In the genomic region with DNA sequence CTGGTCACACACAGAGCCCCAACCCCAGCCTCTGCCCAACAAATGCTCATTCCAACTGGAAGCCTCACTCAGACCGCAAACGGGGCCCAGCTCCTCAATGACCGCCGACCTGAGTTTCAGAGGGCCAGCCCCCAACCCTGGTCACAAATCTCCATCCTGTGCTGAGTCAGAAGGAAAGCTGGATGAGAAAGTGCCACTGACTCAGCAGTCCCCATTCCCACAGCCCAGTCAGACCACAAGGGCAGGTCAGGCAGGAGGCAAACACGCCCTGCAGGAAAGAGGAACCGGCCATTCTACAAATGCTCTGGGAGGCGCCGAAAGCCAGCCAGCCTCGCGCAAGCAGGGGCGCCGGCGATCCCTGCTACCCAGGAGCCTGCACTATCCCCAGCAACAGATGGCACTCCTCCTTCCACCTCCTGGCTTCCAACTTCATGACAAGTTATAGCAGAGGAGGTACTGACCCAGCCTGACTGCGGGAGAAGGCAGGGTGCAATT, we compare ENCODE assay signal across 8 cellular contexts. TPM values are rescaled to one million over a fixed set of nuclear protein-coding genes. Genes with fewer than 3 reads are reported as not detected.
DNase-seq lines count a peak whose midpoint lies in the region; ATAC-seq, FAIRE-seq and TF ChIP-seq lines count a peak whose summit lies in the region.

No MANE protein-coding gene starts in this region.

- H3K9me3 ChIP-seq in GM12878 (replicated peaks; ENCODE audit: control insufficient read depth, insufficient read depth, low read length) (no peaks in the 10 kb centered on the region), mesenchymal stem cell (ENCODE audit: control insufficient read depth, low read length) (no peaks in the 10 kb centered on the region)

- H3K79me2 ChIP-seq in GM12878 (ENCODE audit: control insufficient read depth, insufficient read depth, low read length): peaks cover 3% of the 10 kb centered on the region; the same call in 1 of the 2 replicates

- intact Hi-C loops in GM12878 (cut with micrococcal nuclease; ENCODE audit: unreplicated experiment): no loop called here

- H2BK120ac ChIP-seq in mesenchymal stem cell (ENCODE audit: low read depth, low read length): no peak overlapping the region

- no peak overlapping the region for H2BK15ac ChIP-seq in mesenchymal stem cell (ENCODE audit: low read depth, poor library complexity, severe bottlenecking)

- H3K4me1 ChIP-seq in GM12878 (ENCODE audit: control insufficient read depth, insufficient read depth, low read length): peaks cover 10% of the 10 kb centered on the region
- H3K4me1 ChIP-seq in mesenchymal stem cell (ENCODE audit: control insufficient read depth, insufficient read depth, low read depth, low read length): peaks cover 55% of the 10 kb centered on the region

- no peak for TF ChIP-seq CTCF in GM12878 (IDR thresholded peaks at IDR 0.05 in 2 of 3, conservative IDR thresholded peaks at IDR 0.05 in 1 of 3; ENCODE audit: control insufficient read depth in 2 of 3, extremely low read depth in 1 of 3, insufficient read depth in 1 of 3, low read depth in 3 of 3, low read length in 3 of 3)

- SMC1A ChIA-PET in GM12878 (lab: Charles Lee; ENCODE audit: uncharacterized antibody, unreplicated experiment): no interaction called here

- RAD21 ChIA-PET in GM12878 (lab: Charles Lee; ENCODE audit: unreplicated experiment): interaction anchor here (0.5 to 0.6 kb wide), 2 partner anchors 14 to 17 kb away, joined by 3 read pairs; partner anchors contain the start of gene PRKD2

- no peak overlapping the region for H2BK5ac ChIP-seq in mesenchymal stem cell (ENCODE audit: low read depth, low read length, poor library complexity, severe bottlenecking)

- H4K8ac ChIP-seq in mesenchymal stem cell (ENCODE audit: low read length): no peak overlapping the region

- peaks cover 52 to 69% of the 10 kb centered on the region in 2 experiments for H3K36me3 ChIP-seq in GM12878 (ENCODE audit: control insufficient read depth in 2 of 2, insufficient read depth in 2 of 2, low read length in 1 of 2)
- peaks cover 71 to 81% of the 10 kb centered on the region in 2 experiments for H3K36me3 ChIP-seq in mesenchymal stem cell (ENCODE audit: control insufficient read depth in 1 of 2, insufficient read depth in 2 of 2, low read depth in 1 of 2, low read length in 2 of 2)

- H3K79me1 ChIP-seq in mesenchymal stem cell (replicated peaks; ENCODE audit: low read length, poor library complexity, severe bottlenecking): peaks cover 31% of the 10 kb centered on the region

- no peaks in the 10 kb centered on the region for H3K27me3 ChIP-seq in GM12878 (replicated peaks in 1 of 2; ENCODE audit: control insufficient read depth in 2 of 2, insufficient read depth in 2 of 2, low read length in 1 of 2)
- no peaks in the 10 kb centered on the region for H3K27me3 ChIP-seq in mesenchymal stem cell (ENCODE audit: control insufficient read depth in 1 of 2, insufficient read depth in 1 of 2, low read length in 2 of 2)

- no peak overlapping the region for H2BK12ac ChIP-seq in mesenchymal stem cell (ENCODE audit: low read length in 2 of 2)

- H2AFZ ChIP-seq in GM12878 (ENCODE audit: control insufficient read depth, low read depth, low read length) (no peak overlapping the region), mesenchymal stem cell (ENCODE audit: low read depth, low read length) (no peak overlapping the region)

- no peak overlapping the region for H3K14ac ChIP-seq in mesenchymal stem cell (ENCODE audit: low read length in 2 of 2)

- H3K4me3 ChIP-seq in GM12878 (no peak overlapping the region), mesenchymal stem cell (ENCODE audit: insufficient read depth in 1 of 2, low read depth in 1 of 2, low read length in 2 of 2) (no peak overlapping the region)

- H3K23ac ChIP-seq in mesenchymal stem cell (ENCODE audit: low read length in 2 of 2): no peak overlapping the region

- CTCF ChIA-PET in GM12878 (lab: Yijun Ruan, JAX): interaction anchor here (0.6 to 6.0 kb wide), 4 partner anchors 11 to 187 kb away, joined by 3 to 78 read pairs (median 18); partner anchors contain the start of gene PRKD2

- H3K18ac ChIP-seq in mesenchymal stem cell (ENCODE audit: low read depth in 1 of 2, low read length in 2 of 2): peak overlapping the region in 1 of 2 experiments; percentile 58

- POLR2A ChIA-PET in GM12878 (lab: Charles Lee): no interaction called here

- no peak for FAIRE-seq in GM12878 (lab: Jason Lieb, UNC)

- no peak overlapping the region for H3K27ac ChIP-seq in GM12878 (ENCODE audit: control insufficient read depth, insufficient read depth)
- H3K27ac ChIP-seq in mesenchymal stem cell (ENCODE audit: low read length, poor library complexity, severe bottlenecking): peak overlapping the region; percentile 25

- no peak for TF ChIP-seq RAD21 in GM12878 (IDR thresholded peaks at IDR 0.05; ENCODE audit: insufficient read depth, low read depth, low read length)

- BruUV-seq in GM12878 (replicated peaks; lab: Mats Ljungman, UMichigan): no TSS peak

- 76% methylated on average over 14 of the region's 14 CpGs for WGBS in GM12878 (ENCODE audit: insufficient coverage, insufficient replicate concordance, low lambda C conversion rate, missing lambda C conversion rate)
- WGBS in mesenchymal stem cell: 42% methylated on average over 14 of the region's 14 CpGs

- no peak for TF ChIP-seq EP300 in GM12878 (IDR thresholded peaks at IDR 0.05; ENCODE audit: borderline replicate concordance in 1 of 2, control insufficient read depth in 1 of 2, low read depth in 2 of 2, low read length in 2 of 2)

- TF ChIP-seq POLR2A in GM12878 (IDR thresholded peaks at IDR 0.05; ENCODE audit: low read depth, low read length): no peak

- H3K9ac ChIP-seq in GM12878 (ENCODE audit: control insufficient read depth, insufficient read depth, low read length) (no peak overlapping the region), mesenchymal stem cell (ENCODE audit: low read length) (no peak overlapping the region)

- peak overlapping the region; percentile 57 for H4K91ac ChIP-seq in mesenchymal stem cell (ENCODE audit: low read length)

- no peak overlapping the region for H3K4me2 ChIP-seq in GM12878 (ENCODE audit: control insufficient read depth, insufficient read depth)
- peak overlapping the region; percentile 17 for H3K4me2 ChIP-seq in mesenchymal stem cell (ENCODE audit: low read length, poor library complexity, severe bottlenecking)

- no peaks in the 10 kb centered on the region; the same call in none of the 2 replicates for H4K20me1 ChIP-seq in GM12878 (ENCODE audit: control insufficient read depth, insufficient read depth)

- in situ Hi-C loops in GM12878 (cut with MboI) (no loop called here), G401 (cut with HindIII; ENCODE audit: low sequenced_read_pairs) (no loop called here)

- DNase-seq in AML-193 (lab: John Stamatoyannopoulos, UW) (peak; percentile 68 to 70), LHCN-M2 (ENCODE audit: low read depth) (peak; percentile 89), GM12878 (ENCODE audit: low read depth, low spot score) (no peak), mesenchymal stem cell (peak; percentile 92), NCI-H1436 treated with DMSO at 0.1 percent for 48 hours (lab: John Stamatoyannopoulos, UW) (no peak), G401 (ENCODE audit: low spot score) (no peak)

- no peak overlapping the region for H2AK5ac ChIP-seq in mesenchymal stem cell (ENCODE audit: low read length, severe bottlenecking)

- ATAC-seq in GM12878 (no peak), GM19035 (IDR thresholded peaks at IDR 0.05; ENCODE audit: unreplicated experiment) (no peak), GM18861 (IDR thresholded peaks at IDR 0.05; ENCODE audit: unreplicated experiment) (no peak)

- no peak overlapping the region for H3K4ac ChIP-seq in mesenchymal stem cell (ENCODE audit: low read depth in 1 of 2, low read length in 2 of 2)

RNA-seq across cellular contexts. Expression of gene PRKD2, which starts 14.1 kb away (rescaled TPM):
- total RNA-seq in LHCN-M2 (2014; rRNA removed) (17.3 and 25.2 TPM in 2 replicates), GM12878 (2014; rRNA removed) (25.1 and 35.4 TPM in 2 replicates), GM12878 (2014; rRNA removed; fragmentation: Illumina TruSeq; extraction: Trizol) (13.3 and 14.4 TPM in 2 replicates), GM12878 (2021) (88.9 and 98.8 TPM in 2 replicates)
- 17.4 TPM for polyA plus RNA-seq in LHCN-M2 (2012)
- 23.7 and 25.9 TPM in 2 replicates for total RNA-seq in GM12878 (2013; cell fraction: nucleolus; rRNA removed)
- polyA plus RNA-seq in GM12878 (2011; ENCODE audit: low read depth): 30.7 TPM
- polyA plus RNA-seq in GM12878 (2011; rRNA removed) (7.7 and 12.6 TPM in 2 replicates), GM12878 (2014; fragmentation: Illumina TruSeq; extraction: Trizol) (16.9 and 31.3 TPM in 2 replicates), GM12878 (2014; fragmentation: Nextera tagmentation; extraction: Ambion mirVana) (10 to 100 TPM in 1 of 2 experiments, 1 to 10 TPM in 1; 2.3 to 11.8 TPM), GM12878 (2014; rRNA removed) (34.4 and 45.7 TPM in 2 replicates), GM12878 (2016; fragmentation: Nextera tagmentation; extraction: Ambion mirVana) (10 to 100 TPM; 44.6 to 50.7 TPM)
- polyA plus RNA-seq in GM12878 (2011; cell fraction: cytosol; rRNA removed): 22.8 and 23.6 TPM in 2 replicates
- polyA plus RNA-seq in GM12878 (2011; cell fraction: nucleus; rRNA removed): 70.9 and 92.1 TPM in 2 replicates
- 56.6 and 58.8 TPM in 2 replicates for polyA plus RNA-seq in GM12878 (2012)
- polyA minus RNA-seq in GM12878 (2011; rRNA and poly(A)+ RNA removed): 21.4 and 38.0 TPM in 2 replicates
- polyA minus RNA-seq in GM12878 (2011; cell fraction: cytosol; rRNA and poly(A)+ RNA removed): 27.0 and 27.5 TPM in 2 replicates
- polyA minus RNA-seq in GM12878 (2011; cell fraction: nucleus; rRNA and poly(A)+ RNA removed): 11.1 and 26.6 TPM in 2 replicates
- polyA plus RNA-seq in mesenchymal stem cell (2013, experiment 1 of 2): 25.9 TPM
- 23.5 TPM for polyA plus RNA-seq in mesenchymal stem cell (2013, experiment 2 of 2)
- total RNA-seq in G401 (2014; rRNA removed; shearing (Covaris generic)): 14.6 and 19.9 TPM in 2 replicates

RNA-seq across cellular contexts. Expression of gene FKRP, which starts 14.8 kb away (rescaled TPM):
- total RNA-seq in LHCN-M2 (2014; rRNA removed) (29.7 and 33.8 TPM in 2 replicates), GM12878 (2014; rRNA removed) (7.9 and 10.1 TPM in 2 replicates), GM12878 (2014; rRNA removed; fragmentation: Illumina TruSeq; extraction: Trizol) (5.8 and 6.9 TPM in 2 replicates), GM12878 (2021) (13.0 and 13.3 TPM in 2 replicates)
- 17.0 TPM for polyA plus RNA-seq in LHCN-M2 (2012)
- total RNA-seq in GM12878 (2013; cell fraction: nucleolus; rRNA removed): 13.5 and 18.7 TPM in 2 replicates
- 5.4 TPM for polyA plus RNA-seq in GM12878 (2011; ENCODE audit: low read depth)
- polyA plus RNA-seq in GM12878 (2011; rRNA removed) (3.3 and 4.2 TPM in 2 replicates), GM12878 (2014; fragmentation: Illumina TruSeq; extraction: Trizol) (8.0 and 8.7 TPM in 2 replicates), GM12878 (2014; fragmentation: Nextera tagmentation; extraction: Ambion mirVana) (1 to 10 TPM; 1.3 to 1.8 TPM), GM12878 (2014; rRNA removed) (14.1 and 14.2 TPM in 2 replicates), GM12878 (2016; fragmentation: Nextera tagmentation; extraction: Ambion mirVana) (1 to 10 TPM; 6.7 to 8.8 TPM)
- polyA plus RNA-seq in GM12878 (2011; cell fraction: cytosol; rRNA removed): 4.9 and 8.7 TPM in 2 replicates
- polyA plus RNA-seq in GM12878 (2011; cell fraction: nucleus; rRNA removed): 11.0 and 19.0 TPM in 2 replicates
- 5.9 and 11.6 TPM in 2 replicates for polyA plus RNA-seq in GM12878 (2012)
- 2.9 and 4.9 TPM in 2 replicates for polyA minus RNA-seq in GM12878 (2011; rRNA and poly(A)+ RNA removed)
- polyA minus RNA-seq in GM12878 (2011; cell fraction: cytosol; rRNA and poly(A)+ RNA removed): 1.2 and 1.5 TPM in 2 replicates
- 3.6 and 4.2 TPM in 2 replicates for polyA minus RNA-seq in GM12878 (2011; cell fraction: nucleus; rRNA and poly(A)+ RNA removed)
- polyA plus RNA-seq in mesenchymal stem cell (2013, experiment 1 of 2): 24.9 TPM
- polyA plus RNA-seq in mesenchymal stem cell (2013, experiment 2 of 2): 24.4 TPM
- 19.3 and 42.4 TPM in 2 replicates for total RNA-seq in G401 (2014; rRNA removed; shearing (Covaris generic))

RNA-seq across cellular contexts. Expression of gene STRN4, which starts 15.2 kb away (rescaled TPM):
- total RNA-seq in LHCN-M2 (2014; rRNA removed) (78.1 and 83.9 TPM in 2 replicates), GM12878 (2014; rRNA removed) (51.1 and 54.8 TPM in 2 replicates), GM12878 (2014; rRNA removed; fragmentation: Illumina TruSeq; extraction: Trizol) (17.5 and 18.9 TPM in 2 replicates), GM12878 (2021) (55.0 and 56.1 TPM in 2 replicates)
- polyA plus RNA-seq in LHCN-M2 (2012): 42.8 TPM
- total RNA-seq in GM12878 (2013; cell fraction: nucleolus; rRNA removed): 77.4 and 81.2 TPM in 2 replicates
- 12.4 TPM for polyA plus RNA-seq in GM12878 (2011; ENCODE audit: low read depth)
- polyA plus RNA-seq in GM12878 (2011; rRNA removed) (19.7 and 26.1 TPM in 2 replicates), GM12878 (2014; fragmentation: Illumina TruSeq; extraction: Trizol) (4.5 and 16.0 TPM in 2 replicates), GM12878 (2014; fragmentation: Nextera tagmentation; extraction: Ambion mirVana) (1 to 10 TPM in 1 of 2 experiments, under 1 TPM in 1; 0.42 to 1.6 TPM), GM12878 (2014; rRNA removed) (62.8 and 65.4 TPM in 2 replicates), GM12878 (2016; fragmentation: Nextera tagmentation; extraction: Ambion mirVana) (10 to 100 TPM in 1 of 2 experiments, 1 to 10 TPM in 1; 6.6 to 27.9 TPM)
- 45.1 and 60.8 TPM in 2 replicates for polyA plus RNA-seq in GM12878 (2011; cell fraction: cytosol; rRNA removed)
- polyA plus RNA-seq in GM12878 (2011; cell fraction: nucleus; rRNA removed): 186 and 249 TPM in 2 replicates
- polyA plus RNA-seq in GM12878 (2012): 35.8 and 44.1 TPM in 2 replicates
- polyA minus RNA-seq in GM12878 (2011; rRNA and poly(A)+ RNA removed): 30.9 and 64.5 TPM in 2 replicates
- polyA minus RNA-seq in GM12878 (2011; cell fraction: cytosol; rRNA and poly(A)+ RNA removed): 18.6 and 18.7 TPM in 2 replicates
- polyA minus RNA-seq in GM12878 (2011; cell fraction: nucleus; rRNA and poly(A)+ RNA removed): 39.0 and 63.6 TPM in 2 replicates
- 56.4 TPM for polyA plus RNA-seq in mesenchymal stem cell (2013, experiment 1 of 2)
- 56.1 TPM for polyA plus RNA-seq in mesenchymal stem cell (2013, experiment 2 of 2)
- total RNA-seq in G401 (2014; rRNA removed; shearing (Covaris generic)): 118 and 134 TPM in 2 replicates

RNA-seq across cellular contexts. Expression of gene SLC1A5, which starts 57.3 kb away (rescaled TPM):
- total RNA-seq in LHCN-M2 (2014; rRNA removed): 68.0 and 77.1 TPM in 2 replicates
- polyA plus RNA-seq in LHCN-M2 (2012): 54.3 TPM
- total RNA-seq in GM12878 (2013; cell fraction: nucleolus; rRNA removed): 38.3 and 43.7 TPM in 2 replicates
- total RNA-seq in GM12878 (2014; rRNA removed): 73.7 and 76.6 TPM in 2 replicates
- total RNA-seq in GM12878 (2014; rRNA removed; fragmentation: Illumina TruSeq; extraction: Trizol): 35.8 and 36.2 TPM in 2 replicates
- 109 and 112 TPM in 2 replicates for total RNA-seq in GM12878 (2021)
- polyA plus RNA-seq in GM12878 (2011; ENCODE audit: low read depth): 47.6 TPM
- polyA plus RNA-seq in GM12878 (2011; rRNA removed): 22.1 and 60.9 TPM in 2 replicates
- polyA plus RNA-seq in GM12878 (2011; cell fraction: cytosol; rRNA removed): 97.3 and 105 TPM in 2 replicates
- 43.9 and 51.7 TPM in 2 replicates for polyA plus RNA-seq in GM12878 (2011; cell fraction: nucleus; rRNA removed)
- polyA plus RNA-seq in GM12878 (2012): 89.1 and 92.1 TPM in 2 replicates
- polyA plus RNA-seq in GM12878 (2014; fragmentation: Illumina TruSeq; extraction: Trizol): 29.2 and 53.2 TPM in 2 replicates
- 10 to 100 TPM in 1 of 2 experiments, 1 to 10 TPM in 1; 9.1 to 16.3 TPM for polyA plus RNA-seq in GM12878 (2014; fragmentation: Nextera tagmentation; extraction: Ambion mirVana)
- polyA plus RNA-seq in GM12878 (2014; rRNA removed): 60.9 and 68.9 TPM in 2 replicates
- polyA plus RNA-seq in GM12878 (2016; fragmentation: Nextera tagmentation; extraction: Ambion mirVana): 100 to 1,000 TPM; 116 to 129 TPM
- 78.3 and 105 TPM in 2 replicates for polyA minus RNA-seq in GM12878 (2011; rRNA and poly(A)+ RNA removed)
- polyA minus RNA-seq in GM12878 (2011; cell fraction: cytosol; rRNA and poly(A)+ RNA removed): 30.7 and 31.9 TPM in 2 replicates
- polyA minus RNA-seq in GM12878 (2011; cell fraction: nucleus; rRNA and poly(A)+ RNA removed): 19.5 and 29.7 TPM in 2 replicates
- 164 TPM for polyA plus RNA-seq in mesenchymal stem cell (2013, experiment 1 of 2)
- 163 TPM for polyA plus RNA-seq in mesenchymal stem cell (2013, experiment 2 of 2)
- 153 and 159 TPM in 2 replicates for total RNA-seq in G401 (2014; rRNA removed; shearing (Covaris generic))

Comparison
In these comparisons a context has a peak if more than half of its experiments do, and no peak if none do; other contexts are left out.
1. DNase-seq: peak in AML-193 (2 of 2), LHCN-M2 (single experiment) and mesenchymal stem cell (single experiment); none in GM12878 (single experiment), NCI-H1436 treated with DMSO at 0.1 percent for 48 hours (single experiment) and G401 (single experiment).